Comparison of ENCODE assay signal across 8 cellular contexts in genomic region chr2:222861411-222862067, GRCh38. TPM values are rescaled to one million over a fixed set of nuclear protein-coding genes. Genes with fewer than 3 reads are reported as not detected.
DNase-seq lines count a peak whose midpoint lies in the region; ATAC-seq and TF ChIP-seq lines count a peak whose summit lies in the region.

No MANE protein-coding gene starts in this region.

- TF ChIP-seq CTCF in coronary artery (IDR thresholded peaks at IDR 0.05), result no peak

- H4K91ac ChIP-seq in mesenchymal stem cell (ENCODE audit: low read length), result peak overlapping the region; percentile 96

- peak overlapping the region; percentile 85 for H2BK5ac ChIP-seq in mesenchymal stem cell (ENCODE audit: low read depth, low read length, poor library complexity, severe bottlenecking)

- peak overlapping the region; percentile 99 for H2BK15ac ChIP-seq in mesenchymal stem cell (ENCODE audit: low read depth, poor library complexity, severe bottlenecking)

- peak overlapping the region; percentile 96 for H3K4me2 ChIP-seq in mesenchymal stem cell (ENCODE audit: low read length, poor library complexity, severe bottlenecking)

- H2BK120ac ChIP-seq in mesenchymal stem cell (ENCODE audit: low read depth, low read length), result peak overlapping the region; percentile 95

- ATAC-seq in GM19328 (IDR thresholded peaks at IDR 0.05; ENCODE audit: unreplicated experiment), result peak; percentile 27
- ATAC-seq in HG03565 (IDR thresholded peaks at IDR 0.05; ENCODE audit: unreplicated experiment), result peak; percentile 17

- H3K27me3 ChIP-seq in mesenchymal stem cell (ENCODE audit: control insufficient read depth in 1 of 2, insufficient read depth in 1 of 2, low read length in 2 of 2), result no peaks in the 10 kb centered on the region

- peak overlapping the region; percentile 92 to 100 for H3K4ac ChIP-seq in mesenchymal stem cell (ENCODE audit: low read depth in 1 of 2, low read length in 2 of 2)

- no peak overlapping the region for H2AK5ac ChIP-seq in mesenchymal stem cell (ENCODE audit: low read length, severe bottlenecking)

- H3K4me1 ChIP-seq in mesenchymal stem cell (ENCODE audit: control insufficient read depth, insufficient read depth, low read depth, low read length), result peaks cover 7% of the 10 kb centered on the region

- H3K23ac ChIP-seq in mesenchymal stem cell (ENCODE audit: low read length in 2 of 2), result peak overlapping the region; percentile 37 to 100

- no peak overlapping the region for H2AFZ ChIP-seq in mesenchymal stem cell (ENCODE audit: low read depth, low read length)

- under 1% methylated on average over 42 of the region's 42 CpGs for WGBS in mesenchymal stem cell

- peak overlapping the region; percentile 94 for H4K8ac ChIP-seq in mesenchymal stem cell (ENCODE audit: low read length)

- H3K36me3 ChIP-seq in mesenchymal stem cell (ENCODE audit: control insufficient read depth in 1 of 2, insufficient read depth in 2 of 2, low read depth in 1 of 2, low read length in 2 of 2), result no peaks in the 10 kb centered on the region

- H3K14ac ChIP-seq in mesenchymal stem cell (ENCODE audit: low read length in 2 of 2), result peak overlapping the region; percentile 91 to 100

- H3K4me3 ChIP-seq in coronary artery, result peak overlapping the region; percentile 80
- H3K4me3 ChIP-seq in mesenchymal stem cell (ENCODE audit: insufficient read depth in 1 of 2, low read depth in 1 of 2, low read length in 2 of 2), result peak overlapping the region; percentile 92 to 96

- H3K18ac ChIP-seq in mesenchymal stem cell (ENCODE audit: low read depth in 1 of 2, low read length in 2 of 2), result peak overlapping the region; percentile 95 to 99

- no peaks in the 10 kb centered on the region for H3K9me3 ChIP-seq in mesenchymal stem cell (ENCODE audit: control insufficient read depth, low read length)

- DNase-seq in AG20443 (ENCODE audit: low spot score) (peak; percentile 73), coronary artery (ENCODE audit: low spot score) (peak; percentile 76), mesenchymal stem cell (no peak), H4 (ENCODE audit: low spot score) (no peak)
- peak; percentile 48 for DNase-seq in activated CD4-positive, CD25-positive, alpha-beta regulatory T cell treated with anti-CD3 and anti-CD28 coated beads, Interleukin-2, amount 50 U/mL, for 72 hours
- peak; percentile 17 for DNase-seq in stimulated activated CD8-positive, alpha-beta memory T cell treated with anti-CD3 and anti-CD28 coated beads, Interleukin-7, amount 100 ng/mL, for 24 hours (ENCODE audit: low read depth)

- H3K27ac ChIP-seq in coronary artery (peak overlapping the region; percentile 96 to 98), mesenchymal stem cell (ENCODE audit: low read length, poor library complexity, severe bottlenecking) (peak overlapping the region; percentile 18)

- peaks cover 1% of the 10 kb centered on the region for H3K79me1 ChIP-seq in mesenchymal stem cell (replicated peaks; ENCODE audit: low read length, poor library complexity, severe bottlenecking)

- H3K9ac ChIP-seq in mesenchymal stem cell (ENCODE audit: low read length), result peak overlapping the region; percentile 94

- H2BK12ac ChIP-seq in mesenchymal stem cell (ENCODE audit: low read length in 2 of 2), result peak overlapping the region in 1 of 2 experiments; percentile 95

RNA-seq across cellular contexts. Expression of gene ACSL3, which starts 0.7 kb away (rescaled TPM):
- 148 TPM for polyA plus RNA-seq in mesenchymal stem cell (2013, experiment 1 of 2)
- polyA plus RNA-seq in mesenchymal stem cell (2013, experiment 2 of 2), result 157 TPM
- total RNA-seq in H4 (2014; rRNA removed; shearing (Covaris generic)), result 115 and 128 TPM in 2 replicates

Comparison
In these comparisons a context has a peak if more than half of its experiments do, and no peak if none do; other contexts are left out.
1. DNase-seq: peak in AG20443 (single experiment), activated CD4-positive, CD25-positive, alpha-beta regulatory T cell treated with anti-CD3 and anti-CD28 coated beads, Interleukin-2, amount 50 U/mL, for 72 hours (single experiment), coronary artery (single experiment) and stimulated activated CD8-positive, alpha-beta memory T cell treated with anti-CD3 and anti-CD28 coated beads, Interleukin-7, amount 100 ng/mL, for 24 hours (single experiment); none in mesenchymal stem cell (single experiment) and H4 (single experiment).